Comparison of ENCODE assay signal across 14 cellular contexts in the genomic region with DNA sequence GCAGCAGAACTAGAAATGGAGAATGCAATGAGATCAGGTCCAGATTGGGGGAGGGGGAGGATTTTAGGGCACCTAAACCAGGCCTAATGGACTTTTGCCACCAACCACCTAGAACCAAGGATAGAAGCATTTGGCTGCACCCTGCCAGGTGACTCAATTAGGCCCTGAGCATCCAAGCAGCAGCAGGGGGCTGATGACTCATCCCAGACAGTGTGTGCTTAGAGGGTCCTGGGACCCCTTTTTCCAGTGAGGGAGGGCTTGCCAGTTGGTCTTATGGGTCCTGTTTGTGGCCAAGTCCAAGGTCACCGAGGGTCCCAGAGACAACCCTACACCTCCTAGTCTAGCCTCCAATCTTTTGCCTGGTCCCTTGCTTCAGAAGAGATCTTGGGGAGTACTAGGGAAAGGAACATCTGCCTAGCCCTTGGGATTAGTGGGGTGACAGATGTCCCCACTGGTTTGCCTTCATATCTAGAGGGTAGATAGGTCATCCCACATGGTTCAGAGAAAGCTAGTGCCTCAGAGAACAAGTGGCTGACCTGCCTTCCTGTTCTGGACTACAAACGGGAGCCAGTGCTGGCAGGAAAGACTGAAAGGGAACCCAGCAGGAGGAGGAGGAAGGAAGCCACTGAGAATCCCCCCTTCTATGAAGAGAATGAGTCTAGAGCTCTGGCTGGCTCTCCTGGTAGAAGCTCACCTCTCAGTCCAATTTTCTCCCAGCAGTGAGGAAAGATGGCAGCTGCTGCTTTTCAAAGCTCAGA. TPM values are rescaled to one million over a fixed set of nuclear protein-coding genes. Genes with fewer than 3 reads are reported as not detected.
DNase-seq lines count a peak whose midpoint lies in the region; ATAC-seq, FAIRE-seq and TF ChIP-seq lines count a peak whose summit lies in the region.
"Had no signal": no experiment of that assay in that cellular context is flagged by ENCODE, and none has a peak within 500 bp of the region (broad histone marks: within the 10 kb centered on the region; RNA-seq: fewer than 3 reads in every experiment).

No MANE protein-coding gene starts in this region.

- H4K8ac ChIP-seq in IMR-90 (ENCODE audit: low read depth in 2 of 2, low read length in 2 of 2) = no peak overlapping the region

- POLR2A ChIA-PET in IMR-90 (lab: Charles Lee; ENCODE audit: unreplicated experiment) = no interaction called here

- no CpG with 5 or more reads among the region's 2 CpGs for WGBS in IMR-90 (ENCODE audit: extremely low coverage in 2 of 2, insufficient read length in 1 of 2), 2 experiments

- H2BK15ac ChIP-seq in IMR-90 (ENCODE audit: low read depth, low read length) = no peak overlapping the region

- H4K91ac ChIP-seq in IMR-90 (ENCODE audit: insufficient read depth, low read depth, low read length) = no peak overlapping the region

- ATAC-seq in activated CD8-positive, alpha-beta memory T cell treated with anti-CD3 and anti-CD28 coated beads, Interleukin-2, amount 10 ng/mL, durations not matched to agents 7 days and 5 days = no peak
- ATAC-seq in IMR-90 (ENCODE audit: low read depth) (no peak), sciatic nerve (no peak)

- peaks cover 13% of the 10 kb centered on the region for H4K20me1 ChIP-seq in IMR-90 (ENCODE audit: insufficient read depth, low read length)
- peaks cover 21% of the 10 kb centered on the region for H4K20me1 ChIP-seq in astrocyte (ENCODE audit: insufficient read depth, low read length)

- H3K4me2 ChIP-seq in IMR-90 (ENCODE audit: low read depth, low read length) (no peak overlapping the region), astrocyte (ENCODE audit: low read length) (peak overlapping the region; percentile 97)

- peaks cover 31% of the 10 kb centered on the region for H3K4me1 Mint-ChIP-seq in activated CD8-positive, alpha-beta memory T cell treated with anti-CD3 and anti-CD28 coated beads, Interleukin-2, amount 10 ng/mL, durations not matched to agents 7 days and 5 days
- H3K4me1 Mint-ChIP-seq in astrocyte (ENCODE audit: low read depth, unreplicated experiment) = peaks cover 27% of the 10 kb centered on the region

- TF ChIP-seq RAD21 in IMR-90 (IDR thresholded peaks at IDR 0.05; ENCODE audit: low read length) = no peak

- no peak overlapping the region for H3K27ac ChIP-seq in IMR-90 (ENCODE audit: insufficient read depth, low read length)
- H3K27ac ChIP-seq in astrocyte (ENCODE audit: low read depth, low read length) = no peak overlapping the region
- peak overlapping the region; percentile 90 for H3K27ac ChIP-seq in neutrophil

- H3K27ac Mint-ChIP-seq in activated CD8-positive, alpha-beta memory T cell treated with anti-CD3 and anti-CD28 coated beads, Interleukin-2, amount 10 ng/mL, durations not matched to agents 7 days and 5 days = no peak overlapping the region
- no peak overlapping the region for H3K27ac Mint-ChIP-seq in astrocyte (ENCODE audit: unreplicated experiment)

- H3K36me3 Mint-ChIP-seq in activated CD8-positive, alpha-beta memory T cell treated with anti-CD3 and anti-CD28 coated beads, Interleukin-2, amount 10 ng/mL, durations not matched to agents 7 days and 5 days = no peaks in the 10 kb centered on the region
- H3K36me3 Mint-ChIP-seq in astrocyte (ENCODE audit: low read depth, unreplicated experiment) = peaks cover 5% of the 10 kb centered on the region

- dilution Hi-C loops in IMR-90 (cut with HindIII; ENCODE audit: low sequenced_read_pairs, unreplicated experiment) = no loop called here

- peak overlapping the region; percentile 12; the same call in 1 of the 2 replicates for H2AK5ac ChIP-seq in IMR-90 (ENCODE audit: low read depth, low read length)

- no peaks in the 10 kb centered on the region for H3K9me3 ChIP-seq in IMR-90 (ENCODE audit: control insufficient read depth, insufficient read depth, low read length)
- no peaks in the 10 kb centered on the region for H3K9me3 ChIP-seq in astrocyte (ENCODE audit: insufficient read depth, low read depth, low read length)
- H3K9me3 ChIP-seq in neutrophil = no peaks in the 10 kb centered on the region
- H3K9me3 ChIP-seq: stomach had no signal

- no peak overlapping the region for H3K4ac ChIP-seq in IMR-90 (ENCODE audit: low read depth, low read length)

- TF ChIP-seq POLR2A in IMR-90 (IDR thresholded peaks at IDR 0.05; ENCODE audit: low read depth, low read length) = no peak

- no peak for TF ChIP-seq CTCF in IMR-90 (conservative IDR thresholded peaks at IDR 0.05; ENCODE audit: low read depth, low read length)
- no peak for TF ChIP-seq CTCF in astrocyte (IDR thresholded peaks at IDR 0.05; ENCODE audit: insufficient read depth, low read depth, low read length)
- no peak for TF ChIP-seq CTCF in neutrophil (IDR thresholded peaks at IDR 0.05)

- peaks cover 15% of the 10 kb centered on the region for H3K4me1 ChIP-seq in IMR-90 (ENCODE audit: control insufficient read depth, insufficient read depth, low read length)
- peaks cover 16% of the 10 kb centered on the region for H3K4me1 ChIP-seq in astrocyte (ENCODE audit: insufficient read depth, low read length)
- H3K4me1 ChIP-seq in neutrophil (ENCODE audit: control insufficient read depth in 1 of 2, insufficient read depth in 1 of 2, low read depth in 1 of 2, low read length in 1 of 2) = peaks cover 43 to 47% of the 10 kb centered on the region in 2 experiments

- H3K79me2 ChIP-seq in astrocyte (ENCODE audit: insufficient read depth, low read length) = no peaks in the 10 kb centered on the region

- peaks cover 8% of the 10 kb centered on the region; the same call in 1 of the 2 replicates for H3K36me3 ChIP-seq in IMR-90 (ENCODE audit: control insufficient read depth, insufficient read depth, low read length)
- no peaks in the 10 kb centered on the region for H3K36me3 ChIP-seq in astrocyte (ENCODE audit: insufficient read depth, low read length)
- H3K36me3 ChIP-seq in neutrophil = peaks cover 13% of the 10 kb centered on the region

- H3K27me3 Mint-ChIP-seq in activated CD8-positive, alpha-beta memory T cell treated with anti-CD3 and anti-CD28 coated beads, Interleukin-2, amount 10 ng/mL, durations not matched to agents 7 days and 5 days = peaks cover 9% of the 10 kb centered on the region
- H3K27me3 Mint-ChIP-seq in astrocyte (ENCODE audit: low read depth, unreplicated experiment) = no peaks in the 10 kb centered on the region

- H3K4me3 ChIP-seq in IMR-90 (ENCODE audit: insufficient read depth, low read depth, low read length) (no peak overlapping the region), astrocyte (ENCODE audit: insufficient read depth, low read depth, low read length) (no peak overlapping the region), neutrophil (ENCODE audit: low read depth in 1 of 2, low read length in 1 of 2) (peak overlapping the region in 1 of 2 experiments; percentile 91)

- no peak overlapping the region for H2AFZ ChIP-seq in IMR-90 (replicated peaks; ENCODE audit: low read length, poor library complexity)
- no peak overlapping the region for H2AFZ ChIP-seq in astrocyte (ENCODE audit: low read depth, low read length)

- H3K27me3 ChIP-seq in IMR-90 (ENCODE audit: control insufficient read depth, insufficient read depth, low read length) (no peaks in the 10 kb centered on the region; the same call in 1 of the 2 replicates), astrocyte (ENCODE audit: insufficient read depth, low read length) (no peaks in the 10 kb centered on the region), neutrophil (peaks cover 5% of the 10 kb centered on the region)
- H3K27me3 ChIP-seq: stomach had no signal

- H4K5ac ChIP-seq in IMR-90 (ENCODE audit: low read depth, low read length) = no peak overlapping the region

- H3K4me3 Mint-ChIP-seq in activated CD8-positive, alpha-beta memory T cell treated with anti-CD3 and anti-CD28 coated beads, Interleukin-2, amount 10 ng/mL, durations not matched to agents 7 days and 5 days = peak overlapping the region; percentile 75
- peak overlapping the region; percentile 84 for H3K4me3 Mint-ChIP-seq in astrocyte (ENCODE audit: unreplicated experiment)

- no peak for DNase-seq in activated CD8-positive, alpha-beta memory T cell treated with anti-CD3 and anti-CD28 coated beads, Interleukin-2, amount 10 ng/mL, durations not matched to agents 7 days and 5 days
- DNase-seq in activated CD8-positive, alpha-beta memory T cell treated with anti-CD3 and anti-CD28 coated beads for 24 hours = no peak
- no peak for DNase-seq in IMR-90
- DNase-seq in astrocyte (ENCODE audit: low read depth) = no peak
- DNase-seq in dedifferentiated amniotic fluid mesenchymal stem cell (ENCODE audit: extremely low spot score) = no peak
- DNase-seq in sciatic nerve (ENCODE audit: low spot score) = no peak
- DNase-seq in activated CD4-positive, CD25-positive, alpha-beta regulatory T cell (lab: John Stamatoyannopoulos, UW) = no peak
- DNase-seq: activated naive CD4-positive, alpha-beta T cell treated with anti-CD3 and anti-CD28 coated beads, Interleukin-2, amount 50 U/mL, for 16 hours; effector CD8-positive, alpha-beta T cell; hypothalamus; stimulated activated CD4-positive, alpha-beta T cell treated with anti-CD3 and anti-CD28 coated beads, Interleukin-15, amount 100 ng/mL, for 24 hours; stomach had no signal

- H2BK5ac ChIP-seq in IMR-90 (ENCODE audit: low read depth, low read length, poor library complexity, severe bottlenecking) = no peak overlapping the region

- H3K18ac ChIP-seq in IMR-90 (ENCODE audit: low read depth, low read length) = no peak overlapping the region

- no peak overlapping the region for H3K9ac ChIP-seq in IMR-90 (ENCODE audit: low read depth, low read length)
- H3K9ac ChIP-seq in astrocyte (ENCODE audit: low read length) = no peak overlapping the region

- no peak overlapping the region for H3K14ac ChIP-seq in IMR-90 (replicated peaks; ENCODE audit: low read depth, low read length)

- peaks cover 9% of the 10 kb centered on the region; the same call in 1 of the 2 replicates for H3K9me1 ChIP-seq in IMR-90 (ENCODE audit: insufficient read depth, low read length)

- H3K56ac ChIP-seq in IMR-90 (ENCODE audit: extremely low read depth, insufficient read depth, low read length) = no peak overlapping the region

- no peak overlapping the region for H2BK120ac ChIP-seq in IMR-90 (ENCODE audit: low read depth, low read length)

- H3K23ac ChIP-seq in IMR-90 (ENCODE audit: low read depth, low read length) = peak overlapping the region; percentile 16; the same call in 1 of the 2 replicates

- no peak overlapping the region for H2AK9ac ChIP-seq in IMR-90 (replicated peaks; ENCODE audit: low read depth, low read length, poor library complexity)

- FAIRE-seq in astrocyte (lab: Jason Lieb, UNC) = no peak

- intact Hi-C loops in IMR-90 (cut with micrococcal nuclease) = no loop called here
- intact Hi-C loops in sciatic nerve (cut with DNase I) = no loop called here

- in situ Hi-C loops in IMR-90 (cut with MboI; ENCODE audit: low sequenced_read_pairs) = no loop called here

- CTCF ChIA-PET in activated CD8-positive, alpha-beta memory T cell treated with anti-CD3 and anti-CD28 coated beads, Interleukin-2, amount 10 ng/mL, durations not matched to agents 7 days and 5 days (lab: Charles Lee) = interaction anchor here (0.5 to 4.3 kb wide), 8 partner anchors 12 to 109 kb away, joined by 3 to 18 read pairs (median 4); no protein-coding TSS in a partner anchor
- CTCF ChIA-PET in IMR-90 (lab: Yijun Ruan, JAX) = no interaction called here

- no peaks in the 10 kb centered on the region for H3K9me3 Mint-ChIP-seq in activated CD8-positive, alpha-beta memory T cell treated with anti-CD3 and anti-CD28 coated beads, Interleukin-2, amount 10 ng/mL, durations not matched to agents 7 days and 5 days (ENCODE audit: low read depth)
- no peaks in the 10 kb centered on the region for H3K9me3 Mint-ChIP-seq in astrocyte (ENCODE audit: unreplicated experiment)

- no peak overlapping the region for H2BK20ac ChIP-seq in IMR-90 (ENCODE audit: low read depth, low read length)

- BruUV-seq in IMR-90 (replicated peaks; lab: Mats Ljungman, UMichigan) = no TSS peak

- peaks cover 5 to 16% of the 10 kb centered on the region in 2 experiments; a peak in 3 of 4 replicates for H3K79me1 ChIP-seq in IMR-90 (ENCODE audit: low read depth in 1 of 2, low read length in 2 of 2)

RNA-seq across cellular contexts. Expression of gene TBKBP1, which starts 1.6 kb away (rescaled TPM):
- 1 to 10 TPM; 2.6 to 3.0 TPM for total RNA-seq in activated CD8-positive, alpha-beta memory T cell treated with anti-CD3 and anti-CD28 coated beads, Interleukin-2, amount 10 ng/mL, durations not matched to agents 7 days and 5 days
- 3.4 and 3.6 TPM in 2 replicates for total RNA-seq in IMR-90 (2012; rRNA removed)
- 7.6 and 8.5 TPM in 2 replicates for polyA plus RNA-seq in IMR-90 (2012; rRNA removed)
- polyA plus RNA-seq in IMR-90 (2012; cell fraction: cytosol; rRNA removed) = 2.7 and 7.8 TPM in 2 replicates
- 52.0 and 59.7 TPM in 2 replicates for polyA plus RNA-seq in IMR-90 (2012; cell fraction: nucleus; rRNA removed; ENCODE audit: low replicate concordance)
- 26.7 and 28.2 TPM in 2 replicates for total RNA-seq in astrocyte
- total RNA-seq in sciatic nerve = 19.9 TPM

RNA-seq across cellular contexts. Expression of gene TBX21, which starts 40.7 kb away (rescaled TPM):
- total RNA-seq in activated CD8-positive, alpha-beta memory T cell treated with anti-CD3 and anti-CD28 coated beads, Interleukin-2, amount 10 ng/mL, durations not matched to agents 7 days and 5 days = 10 to 100 TPM; 59.0 to 68.4 TPM
- total RNA-seq in IMR-90 (2012; rRNA removed) (not detected in 2 replicates), astrocyte (not detected in 2 replicates), sciatic nerve (1.1 TPM)
- not detected in 2 replicates for polyA plus RNA-seq in IMR-90 (2012; rRNA removed)
- polyA plus RNA-seq in IMR-90 (2012; cell fraction: cytosol; rRNA removed) = not detected in 2 replicates
- polyA plus RNA-seq in IMR-90 (2012; cell fraction: nucleus; rRNA removed; ENCODE audit: low replicate concordance) = not detected in 2 replicates
- total RNA-seq: NCI-H460 had no signal

RNA-seq across cellular contexts. Expression of gene KPNB1, which starts 42.6 kb away (rescaled TPM):
- total RNA-seq in activated CD8-positive, alpha-beta memory T cell treated with anti-CD3 and anti-CD28 coated beads, Interleukin-2, amount 10 ng/mL, durations not matched to agents 7 days and 5 days = 100 to 1,000 TPM; 413 to 525 TPM
- 659 and 1,082 TPM in 2 replicates for total RNA-seq in IMR-90 (2012; rRNA removed)
- 191 and 206 TPM in 2 replicates for polyA plus RNA-seq in IMR-90 (2012; rRNA removed)
- polyA plus RNA-seq in IMR-90 (2012; cell fraction: cytosol; rRNA removed) = 78.7 and 81.9 TPM in 2 replicates
- polyA plus RNA-seq in IMR-90 (2012; cell fraction: nucleus; rRNA removed; ENCODE audit: low replicate concordance) = 66.4 and 160 TPM in 2 replicates
- 467 and 491 TPM in 2 replicates for total RNA-seq in astrocyte
- total RNA-seq in sciatic nerve = 223 TPM

Comparison
In these comparisons a context has a peak if more than half of its experiments do, and no peak if none do; other contexts are left out.
1. RNA of gene TBX21, which starts 40.7 kb away (total RNA-seq): 59.0 to 68.4 TPM in activated CD8-positive, alpha-beta memory T cell treated with anti-CD3 and anti-CD28 coated beads, Interleukin-2, amount 10 ng/mL, durations not matched to agents 7 days and 5 days; 1.1 TPM in sciatic nerve (single experiment), not detected in IMR-90 and not detected in astrocyte; every median in the first group is over 10 times any median in the second.